In the genomic region with DNA sequence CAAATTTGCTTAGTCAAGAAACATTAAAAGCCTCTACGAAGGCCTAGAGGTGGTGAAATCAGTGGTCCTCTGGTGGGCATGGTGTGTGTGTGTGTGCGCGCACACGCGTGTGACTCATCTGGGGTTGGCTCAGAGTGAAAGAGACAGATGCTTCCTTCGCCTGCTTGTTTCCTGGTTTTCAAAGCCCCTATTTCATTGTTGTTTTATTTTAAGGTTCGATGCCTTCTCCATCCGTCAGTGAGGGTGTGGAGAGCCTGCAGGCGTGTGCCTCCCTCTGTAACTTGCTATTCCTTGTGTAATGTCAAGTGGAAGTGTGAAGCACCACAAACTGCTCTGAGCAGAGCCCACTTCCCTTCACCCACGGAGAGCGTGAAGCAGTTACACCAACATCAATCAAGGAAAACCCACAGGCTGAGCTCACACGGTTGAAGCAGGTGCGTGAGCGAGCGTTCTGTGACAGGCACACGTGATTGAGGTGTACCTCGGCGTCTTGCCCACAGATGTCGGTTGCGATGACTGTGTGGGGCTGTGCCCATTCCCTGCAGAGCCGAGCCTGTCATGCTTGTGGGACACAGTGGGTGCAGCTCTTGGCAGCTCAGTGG, we compare ENCODE assay signal across 8 cellular contexts.
A peak's percentile ranks its signal among the peaks of the same experiment; 100 is the strongest.
DNase-seq lines count a peak whose midpoint lies in the region; ATAC-seq and TF ChIP-seq lines count a peak whose summit lies in the region.

No MANE protein-coding gene starts in this region.

- no peaks in the 10 kb centered on the region for H3K9me3 ChIP-seq in KOPT-K1 (ENCODE audit: insufficient read depth, low read length, poor library complexity, severe bottlenecking)
- H3K9me3 ChIP-seq in Caco-2: no peaks in the 10 kb centered on the region

- H3K27ac Mint-ChIP-seq in chondrocyte (ENCODE audit: unreplicated experiment) (no peak overlapping the region), Caco-2 (ENCODE audit: unreplicated experiment) (no peak overlapping the region)

- CTCF ChIA-PET in Caco-2 (lab: Charles Lee): no interaction called here

- in situ Hi-C loops in Caki2 (cut with HindIII; ENCODE audit: low pct_unique_long_range_greater_than_20kb, low sequenced_read_pairs): no loop called here

- BruUV-seq in Caco-2 (replicated peaks; lab: Mats Ljungman, UMichigan): no TSS peak

- H3K4me1 Mint-ChIP-seq in chondrocyte (ENCODE audit: low read depth) (peaks cover 20% of the 10 kb centered on the region), Caco-2 (ENCODE audit: low read depth, unreplicated experiment) (no peaks in the 10 kb centered on the region)

- POLR2A ChIA-PET in Caco-2 (lab: Charles Lee): no interaction called here

- H3K36me3 ChIP-seq in KOPT-K1 (ENCODE audit: insufficient read depth, low read length): peaks cover 39% of the 10 kb centered on the region
- H3K36me3 ChIP-seq in Caco-2 (ENCODE audit: control insufficient read depth, insufficient read depth, low read length): no peaks in the 10 kb centered on the region

- peak; percentile 67 for ATAC-seq in GM21381 (IDR thresholded peaks at IDR 0.05; ENCODE audit: unreplicated experiment)
- ATAC-seq in omental fat pad (ENCODE audit: low FRiP score): no peak

- peak overlapping the region; percentile 94 for H3K27ac ChIP-seq in KOPT-K1 (ENCODE audit: low read depth, low read length, poor library complexity, severe bottlenecking)

- H3K36me3 Mint-ChIP-seq in chondrocyte (ENCODE audit: low read depth) (peaks cover 1% of the 10 kb centered on the region), Caco-2 (ENCODE audit: insufficient read depth, unreplicated experiment) (no peaks in the 10 kb centered on the region)

- TF ChIP-seq CTCF in chondrocyte (IDR thresholded peaks at IDR 0.05) (no peak), Caco-2 (IDR thresholded peaks at IDR 0.05; ENCODE audit: insufficient read depth in 1 of 2, low read depth in 1 of 2, low read length in 1 of 2, severe bottlenecking in 1 of 2, unreplicated experiment in 1 of 2) (no peak), omental fat pad (IDR thresholded peaks at IDR 0.05) (no peak)

- intact Hi-C loops in Caco-2 (cut with micrococcal nuclease; ENCODE audit: unreplicated experiment): no loop called here

- H3K9me3 Mint-ChIP-seq in chondrocyte (ENCODE audit: low read depth) (no peaks in the 10 kb centered on the region), Caco-2 (ENCODE audit: unreplicated experiment) (no peaks in the 10 kb centered on the region)

- no peaks in the 10 kb centered on the region for H3K27me3 ChIP-seq in Caco-2 (replicated peaks; ENCODE audit: control insufficient read depth, insufficient read depth, low read length)

- H3K27me3 Mint-ChIP-seq in chondrocyte (ENCODE audit: low read depth) (no peaks in the 10 kb centered on the region), Caco-2 (ENCODE audit: insufficient read depth, unreplicated experiment) (no peaks in the 10 kb centered on the region)

- H3K4me3 ChIP-seq in Caco-2 (ENCODE audit: low read depth, low read length): no peak overlapping the region

- no peaks in the 10 kb centered on the region for H3K4me1 ChIP-seq in Caco-2

- no peak overlapping the region for H3K4me3 Mint-ChIP-seq in chondrocyte (ENCODE audit: unreplicated experiment)
- no peak overlapping the region for H3K4me3 Mint-ChIP-seq in Caco-2 (ENCODE audit: unreplicated experiment)

- peak; percentile 33 for DNase-seq in Caki2 (ENCODE audit: low read depth)
- peak; percentile 29 for DNase-seq in activated naive CD4-positive, alpha-beta T cell treated with anti-CD3 and anti-CD28 coated beads, Interleukin-2, amount 50 U/mL, for 16 hours
- peak; percentile 56 for DNase-seq in stimulated activated CD4-positive, alpha-beta T cell treated with anti-CD3 and anti-CD28 coated beads, Interleukin-15, amount 100 ng/mL, for 24 hours
- no peak for DNase-seq in chondrocyte (ENCODE audit: low spot score)
- no peak for DNase-seq in Caco-2
- DNase-seq in omental fat pad (ENCODE audit: low spot score): no peak

Comparison
In these comparisons a context has a peak if more than half of its experiments do, and no peak if none do; other contexts are left out.
1. DNase-seq: peak in Caki2 (single experiment), activated naive CD4-positive, alpha-beta T cell treated with anti-CD3 and anti-CD28 coated beads, Interleukin-2, amount 50 U/mL, for 16 hours (single experiment) and stimulated activated CD4-positive, alpha-beta T cell treated with anti-CD3 and anti-CD28 coated beads, Interleukin-15, amount 100 ng/mL, for 24 hours (single experiment); none in chondrocyte (single experiment), Caco-2 (0 of 2) and omental fat pad (single experiment).